ENCODE assay signal across 2 cellular contexts in genomic region chr3:25566358-25566920, GRCh38.
TF ChIP-seq lines count a peak whose summit lies in the region.

No MANE protein-coding gene starts in this region.

TF ChIP-seq in HCT116, 20 proteins besides CTCF, POLR2A, EP300 and RAD21:
- TF ChIP-seq ELF1 (IDR thresholded peaks at IDR 0.05; ENCODE audit: borderline replicate concordance, low read depth): no peak
- TF ChIP-seq CBX3 (IDR thresholded peaks at IDR 0.05; ENCODE audit: low read depth): no peak
- no peak for TF ChIP-seq CEBPB (IDR thresholded peaks at IDR 0.05; ENCODE audit: low read depth)
- TF ChIP-seq FOSL1 (IDR thresholded peaks at IDR 0.05; ENCODE audit: low read depth): no peak
- TF ChIP-seq JUND (IDR thresholded peaks at IDR 0.05): no peak
- no peak for TF ChIP-seq SRF (IDR thresholded peaks at IDR 0.05; ENCODE audit: low read depth)
- TF ChIP-seq EZH2phosphoT487 (IDR thresholded peaks at IDR 0.05; ENCODE audit: borderline replicate concordance): no peak
- no peak for TF ChIP-seq ZBTB33 (IDR thresholded peaks at IDR 0.05; ENCODE audit: extremely low read depth, insufficient replicate concordance, low read length)
- TF ChIP-seq, protein P1, sequence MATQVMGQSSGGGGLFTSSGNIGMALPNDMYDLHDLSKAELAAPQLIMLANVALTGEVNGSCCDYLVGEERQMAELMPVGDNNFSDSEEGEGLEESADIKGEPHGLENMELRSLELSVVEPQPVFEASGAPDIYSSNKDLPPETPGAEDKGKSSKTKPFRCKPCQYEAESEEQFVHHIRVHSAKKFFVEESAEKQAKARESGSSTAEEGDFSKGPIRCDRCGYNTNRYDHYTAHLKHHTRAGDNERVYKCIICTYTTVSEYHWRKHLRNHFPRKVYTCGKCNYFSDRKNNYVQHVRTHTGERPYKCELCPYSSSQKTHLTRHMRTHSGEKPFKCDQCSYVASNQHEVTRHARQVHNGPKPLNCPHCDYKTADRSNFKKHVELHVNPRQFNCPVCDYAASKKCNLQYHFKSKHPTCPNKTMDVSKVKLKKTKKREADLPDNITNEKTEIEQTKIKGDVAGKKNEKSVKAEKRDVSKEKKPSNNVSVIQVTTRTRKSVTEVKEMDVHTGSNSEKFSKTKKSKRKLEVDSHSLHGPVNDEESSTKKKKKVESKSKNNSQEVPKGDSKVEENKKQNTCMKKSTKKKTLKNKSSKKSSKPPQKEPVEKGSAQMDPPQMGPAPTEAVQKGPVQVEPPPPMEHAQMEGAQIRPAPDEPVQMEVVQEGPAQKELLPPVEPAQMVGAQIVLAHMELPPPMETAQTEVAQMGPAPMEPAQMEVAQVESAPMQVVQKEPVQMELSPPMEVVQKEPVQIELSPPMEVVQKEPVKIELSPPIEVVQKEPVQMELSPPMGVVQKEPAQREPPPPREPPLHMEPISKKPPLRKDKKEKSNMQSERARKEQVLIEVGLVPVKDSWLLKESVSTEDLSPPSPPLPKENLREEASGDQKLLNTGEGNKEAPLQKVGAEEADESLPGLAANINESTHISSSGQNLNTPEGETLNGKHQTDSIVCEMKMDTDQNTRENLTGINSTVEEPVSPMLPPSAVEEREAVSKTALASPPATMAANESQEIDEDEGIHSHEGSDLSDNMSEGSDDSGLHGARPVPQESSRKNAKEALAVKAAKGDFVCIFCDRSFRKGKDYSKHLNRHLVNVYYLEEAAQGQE (IDR thresholded peaks at IDR 0.05; ENCODE audit: low read depth): no peak
- no peak for TF ChIP-seq SP1 (IDR thresholded peaks at IDR 0.05; ENCODE audit: low read depth)
- TF ChIP-seq ZFX (IDR thresholded peaks at IDR 0.05): no peak
- no peak for TF ChIP-seq YY1 (IDR thresholded peaks at IDR 0.05; ENCODE audit: extremely low read depth, insufficient replicate concordance, low read depth, low read length)
TF ChIP-seq in HCT116: peak in this region for 0.

TF ChIP-seq in K562, 482 proteins besides CTCF, POLR2A, EP300 and RAD21:
- 0 out of 4 replicates have a peak, but pooled peaks of 1 of the 2 experiments have one; percentile 30 for TF ChIP-seq MCM7 (IDR thresholded peaks at IDR 0.05)
- TF ChIP-seq PHF8 (IDR thresholded peaks at IDR 0.05; ENCODE audit: borderline replicate concordance, low read length): no peak
- TF ChIP-seq ZNF436 (CRISPR knock-in tag; IDR thresholded peaks at IDR 0.05): no peak
